1 cellular context compared by ENCODE assay signal in the genomic region with DNA sequence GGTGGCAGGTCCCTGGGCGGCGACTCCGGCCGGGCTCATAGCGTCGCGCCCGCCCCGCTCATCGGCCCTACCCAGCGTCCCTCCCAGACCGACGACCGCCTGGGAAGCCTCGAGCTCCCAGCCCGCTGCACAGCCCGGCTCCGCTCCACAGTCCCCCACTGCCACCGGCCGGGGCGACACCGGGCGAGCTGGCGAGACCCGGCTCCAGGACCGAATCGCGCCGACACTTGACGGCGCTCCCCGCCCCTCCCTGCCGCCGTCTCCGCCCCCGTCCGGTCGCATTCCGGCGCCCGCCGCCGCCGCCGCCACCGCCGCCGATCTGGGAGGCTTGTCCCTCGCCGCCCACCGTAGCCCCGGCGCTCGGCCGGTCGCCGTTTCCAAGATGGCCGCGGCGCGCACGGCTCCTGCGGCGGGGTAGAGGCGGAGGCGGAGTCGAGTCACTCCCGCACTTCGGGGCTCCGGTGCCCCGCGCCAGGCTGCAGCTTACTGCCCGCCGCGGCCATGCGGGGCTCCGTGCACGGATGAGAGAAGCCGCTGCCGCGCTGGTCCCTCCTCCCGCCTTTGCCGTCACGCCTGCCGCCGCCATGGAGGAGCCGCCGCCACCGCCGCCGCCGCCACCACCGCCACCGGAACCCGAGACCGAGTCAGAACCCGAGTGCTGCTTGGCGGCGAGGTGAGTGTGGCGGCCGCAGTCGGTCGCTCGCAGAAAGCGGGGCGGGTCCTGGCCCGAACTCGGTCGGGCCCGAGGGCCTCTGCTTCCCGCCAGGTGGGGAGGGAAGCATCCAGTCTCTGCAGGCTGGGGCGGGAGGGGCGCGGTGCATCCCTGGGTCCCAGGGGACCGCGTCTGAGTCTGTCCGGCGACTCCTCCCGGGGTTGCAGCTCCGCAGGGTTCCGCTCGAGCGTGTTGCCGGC.
TF ChIP-seq lines count a peak whose summit lies in the region.

TSS of gene MAP3K4 (plus strand) at position 359 of the 912 bp plus-strand sequence. CDS start at position 522, 163 bp downstream.

TF ChIP-seq in K562, 482 proteins besides CTCF, POLR2A, EP300 and RAD21 (continued from another document and continues in another):
- 0 out of 2 replicates have a peak, but pooled peaks have one; percentile 31 for TF ChIP-seq TEAD4 (IDR thresholded peaks at IDR 0.05; ENCODE audit: low read length)
- TF ChIP-seq TEAD4 (CRISPR knock-in tag; IDR thresholded peaks at IDR 0.05; ENCODE audit: borderline replicate concordance), result peak; percentile 93
- no peak for TF ChIP-seq SAFB2 (IDR thresholded peaks at IDR 0.05; ENCODE audit: borderline replicate concordance, low read depth, low read length, severe bottlenecking)
- no peak for TF ChIP-seq TCFL5 (CRISPR knock-in tag; conservative IDR thresholded peaks at IDR 0.05)
- TF ChIP-seq USF1 (CRISPR knock-in tag; IDR thresholded peaks at IDR 0.05), result no peak
- TF ChIP-seq FOXJ2 (tag; IDR thresholded peaks at IDR 0.05), result no peak
- no peak for TF ChIP-seq BRD9 (IDR thresholded peaks at IDR 0.05; ENCODE audit: low read depth, partially characterized antibody)
- 0 out of 2 replicates have a peak, but pooled peaks have one; percentile 88 for TF ChIP-seq PREB (CRISPR knock-in tag; IDR thresholded peaks at IDR 0.05)
- TF ChIP-seq TRIM25 (IDR thresholded peaks at IDR 0.05; ENCODE audit: borderline replicate concordance), result no peak
- TF ChIP-seq PTBP1 (IDR thresholded peaks at IDR 0.05; ENCODE audit: low read depth, low read length), result 0 out of 2 replicates have a peak, but pooled peaks have one; percentile 28
- TF ChIP-seq TFAM (CRISPR knock-in tag; conservative IDR thresholded peaks at IDR 0.05), result no peak
- no peak for TF ChIP-seq ELF1 (tag; IDR thresholded peaks at IDR 0.05)
- TF ChIP-seq RFX7 (CRISPR knock-in tag; IDR thresholded peaks at IDR 0.05), result no peak
- no peak for TF ChIP-seq BACH1 (tag; IDR thresholded peaks at IDR 0.05)
- no peak; a peak in 1 of 4 replicates for TF ChIP-seq SRF (CRISPR knock-in tag; IDR thresholded peaks at IDR 0.05)
- no peak for TF ChIP-seq RFX1 (IDR thresholded peaks at IDR 0.05)
- TF ChIP-seq SAFB (IDR thresholded peaks at IDR 0.05; ENCODE audit: borderline replicate concordance, low read depth, low read length), result no peak; the same call in 1 of the 2 replicates
- TF ChIP-seq ZNF217 (CRISPR knock-in tag; IDR thresholded peaks at IDR 0.05), result no peak
- TF ChIP-seq, protein P1, sequence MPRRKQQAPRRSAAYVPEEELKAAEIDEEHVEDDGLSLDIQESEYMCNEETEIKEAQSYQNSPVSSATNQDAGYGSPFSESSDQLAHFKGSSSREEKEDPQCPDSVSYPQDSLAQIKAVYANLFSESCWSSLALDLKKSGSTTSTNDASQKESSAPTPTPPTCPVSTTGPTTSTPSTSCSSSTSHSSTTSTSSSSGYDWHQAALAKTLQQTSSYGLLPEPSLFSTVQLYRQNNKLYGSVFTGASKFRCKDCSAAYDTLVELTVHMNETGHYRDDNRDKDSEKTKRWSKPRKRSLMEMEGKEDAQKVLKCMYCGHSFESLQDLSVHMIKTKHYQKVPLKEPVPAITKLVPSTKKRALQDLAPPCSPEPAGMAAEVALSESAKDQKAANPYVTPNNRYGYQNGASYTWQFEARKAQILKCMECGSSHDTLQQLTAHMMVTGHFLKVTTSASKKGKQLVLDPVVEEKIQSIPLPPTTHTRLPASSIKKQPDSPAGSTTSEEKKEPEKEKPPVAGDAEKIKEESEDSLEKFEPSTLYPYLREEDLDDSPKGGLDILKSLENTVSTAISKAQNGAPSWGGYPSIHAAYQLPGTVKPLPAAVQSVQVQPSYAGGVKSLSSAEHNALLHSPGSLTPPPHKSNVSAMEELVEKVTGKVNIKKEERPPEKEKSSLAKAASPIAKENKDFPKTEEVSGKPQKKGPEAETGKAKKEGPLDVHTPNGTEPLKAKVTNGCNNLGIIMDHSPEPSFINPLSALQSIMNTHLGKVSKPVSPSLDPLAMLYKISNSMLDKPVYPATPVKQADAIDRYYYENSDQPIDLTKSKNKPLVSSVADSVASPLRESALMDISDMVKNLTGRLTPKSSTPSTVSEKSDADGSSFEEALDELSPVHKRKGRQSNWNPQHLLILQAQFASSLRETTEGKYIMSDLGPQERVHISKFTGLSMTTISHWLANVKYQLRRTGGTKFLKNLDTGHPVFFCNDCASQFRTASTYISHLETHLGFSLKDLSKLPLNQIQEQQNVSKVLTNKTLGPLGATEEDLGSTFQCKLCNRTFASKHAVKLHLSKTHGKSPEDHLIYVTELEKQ (CRISPR knock-in tag; IDR thresholded peaks at IDR 0.05), result no peak
- TF ChIP-seq ZNF146 (CRISPR knock-in tag; IDR thresholded peaks at IDR 0.05; ENCODE audit: unreplicated experiment), result no peak
- no peak for TF ChIP-seq ZNF239 (CRISPR knock-in tag; IDR thresholded peaks at IDR 0.05)
- no peak for TF ChIP-seq REST (CRISPR knock-in tag; IDR thresholded peaks at IDR 0.05; ENCODE audit: low read depth)
- TF ChIP-seq EP400 (IDR thresholded peaks at IDR 0.05), result peak; percentile 22; the same call in 1 of the 2 replicates
- no peak for TF ChIP-seq ZNF184 (CRISPR knock-in tag; IDR thresholded peaks at IDR 0.05)
- TF ChIP-seq KDM2B (CRISPR knock-in tag; IDR thresholded peaks at IDR 0.05), result peak; percentile 85; the same call in 1 of the 2 replicates
- peak; percentile 64; the same call in 1 of the 2 replicates for TF ChIP-seq ZNF24 (IDR thresholded peaks at IDR 0.05)
- TF ChIP-seq ZNF696 (CRISPR knock-in tag; conservative IDR thresholded peaks at IDR 0.05), result no peak
- TF ChIP-seq SMC3 (conservative IDR thresholded peaks at IDR 0.05; ENCODE audit: insufficient read depth, low read depth, low read length), result no peak
- TF ChIP-seq DIDO1 (tag; IDR thresholded peaks at IDR 0.05; ENCODE audit: low read depth), result no peak; the same call in 1 of the 2 replicates
- TF ChIP-seq PPARD (CRISPR knock-in tag; IDR thresholded peaks at IDR 0.05), result no peak
- TF ChIP-seq, protein P2, sequence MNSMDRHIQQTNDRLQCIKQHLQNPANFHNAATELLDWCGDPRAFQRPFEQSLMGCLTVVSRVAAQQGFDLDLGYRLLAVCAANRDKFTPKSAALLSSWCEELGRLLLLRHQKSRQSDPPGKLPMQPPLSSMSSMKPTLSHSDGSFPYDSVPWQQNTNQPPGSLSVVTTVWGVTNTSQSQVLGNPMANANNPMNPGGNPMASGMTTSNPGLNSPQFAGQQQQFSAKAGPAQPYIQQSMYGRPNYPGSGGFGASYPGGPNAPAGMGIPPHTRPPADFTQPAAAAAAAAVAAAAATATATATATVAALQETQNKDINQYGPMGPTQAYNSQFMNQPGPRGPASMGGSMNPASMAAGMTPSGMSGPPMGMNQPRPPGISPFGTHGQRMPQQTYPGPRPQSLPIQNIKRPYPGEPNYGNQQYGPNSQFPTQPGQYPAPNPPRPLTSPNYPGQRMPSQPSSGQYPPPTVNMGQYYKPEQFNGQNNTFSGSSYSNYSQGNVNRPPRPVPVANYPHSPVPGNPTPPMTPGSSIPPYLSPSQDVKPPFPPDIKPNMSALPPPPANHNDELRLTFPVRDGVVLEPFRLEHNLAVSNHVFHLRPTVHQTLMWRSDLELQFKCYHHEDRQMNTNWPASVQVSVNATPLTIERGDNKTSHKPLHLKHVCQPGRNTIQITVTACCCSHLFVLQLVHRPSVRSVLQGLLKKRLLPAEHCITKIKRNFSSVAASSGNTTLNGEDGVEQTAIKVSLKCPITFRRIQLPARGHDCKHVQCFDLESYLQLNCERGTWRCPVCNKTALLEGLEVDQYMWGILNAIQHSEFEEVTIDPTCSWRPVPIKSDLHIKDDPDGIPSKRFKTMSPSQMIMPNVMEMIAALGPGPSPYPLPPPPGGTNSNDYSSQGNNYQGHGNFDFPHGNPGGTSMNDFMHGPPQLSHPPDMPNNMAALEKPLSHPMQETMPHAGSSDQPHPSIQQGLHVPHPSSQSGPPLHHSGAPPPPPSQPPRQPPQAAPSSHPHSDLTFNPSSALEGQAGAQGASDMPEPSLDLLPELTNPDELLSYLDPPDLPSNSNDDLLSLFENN (IDR thresholded peaks at IDR 0.05; ENCODE audit: low read depth in 2 of 2, low read length in 2 of 2), result peak in 1 of 2 experiments; percentile 23; a peak in 1 of 4 replicates
- no peak for TF ChIP-seq TBL1XR1 (IDR thresholded peaks at IDR 0.05; ENCODE audit: low read length in 2 of 2)
- TF ChIP-seq ZBTB17 (CRISPR knock-in tag; IDR thresholded peaks at IDR 0.05), result peak; percentile 73
- peak; percentile 18; the same call in 1 of the 2 replicates for TF ChIP-seq GATAD2A (IDR thresholded peaks at IDR 0.05)
- TF ChIP-seq MEF2D (tag; conservative IDR thresholded peaks at IDR 0.05; ENCODE audit: low read depth), result no peak
- TF ChIP-seq, protein P3, sequence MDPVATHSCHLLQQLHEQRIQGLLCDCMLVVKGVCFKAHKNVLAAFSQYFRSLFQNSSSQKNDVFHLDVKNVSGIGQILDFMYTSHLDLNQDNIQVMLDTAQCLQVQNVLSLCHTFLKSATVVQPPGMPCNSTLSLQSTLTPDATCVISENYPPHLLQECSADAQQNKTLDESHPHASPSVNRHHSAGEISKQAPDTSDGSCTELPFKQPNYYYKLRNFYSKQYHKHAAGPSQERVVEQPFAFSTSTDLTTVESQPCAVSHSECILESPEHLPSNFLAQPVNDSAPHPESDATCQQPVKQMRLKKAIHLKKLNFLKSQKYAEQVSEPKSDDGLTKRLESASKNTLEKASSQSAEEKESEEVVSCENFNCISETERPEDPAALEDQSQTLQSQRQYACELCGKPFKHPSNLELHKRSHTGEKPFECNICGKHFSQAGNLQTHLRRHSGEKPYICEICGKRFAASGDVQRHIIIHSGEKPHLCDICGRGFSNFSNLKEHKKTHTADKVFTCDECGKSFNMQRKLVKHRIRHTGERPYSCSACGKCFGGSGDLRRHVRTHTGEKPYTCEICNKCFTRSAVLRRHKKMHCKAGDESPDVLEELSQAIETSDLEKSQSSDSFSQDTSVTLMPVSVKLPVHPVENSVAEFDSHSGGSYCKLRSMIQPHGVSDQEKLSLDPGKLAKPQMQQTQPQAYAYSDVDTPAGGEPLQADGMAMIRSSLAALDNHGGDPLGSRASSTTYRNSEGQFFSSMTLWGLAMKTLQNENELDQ (CRISPR knock-in tag; IDR thresholded peaks at IDR 0.05; ENCODE audit: borderline replicate concordance), result no peak
- TF ChIP-seq NR2C2 (CRISPR knock-in tag; IDR thresholded peaks at IDR 0.05), result peak; percentile 83; the same call in 1 of the 2 replicates
- TF ChIP-seq NR2C2 (tag; IDR thresholded peaks at IDR 0.05), result peak; percentile 70; the same call in 1 of the 2 replicates
- peak; percentile 86; the same call in 1 of the 2 replicates for TF ChIP-seq SP1 (CRISPR knock-in tag; IDR thresholded peaks at IDR 0.05)
- no peak for TF ChIP-seq ZBTB34 (CRISPR knock-in tag; IDR thresholded peaks at IDR 0.05)
- TF ChIP-seq ZNF316 (IDR thresholded peaks at IDR 0.05), result peak; percentile 17; the same call in 1 of the 2 replicates
